Comparison of ENCODE assay signal across 8 cellular contexts in genomic region chr4:8158710-8159521, GRCh38. TPM values are rescaled to one million over a fixed set of nuclear protein-coding genes. Genes with fewer than 3 reads are reported as not detected.
A peak's percentile ranks its signal among the peaks of the same experiment; 100 is the strongest.
DNase-seq lines count a peak whose midpoint lies in the region; ATAC-seq lines count a peak whose summit lies in the region.

Gene ABLIM2 (minus strand): TSS chr4:8158813. CDS start chr4:8158689, 124 bp downstream.

- peak; percentile 95 for ATAC-seq in GM19328 (IDR thresholded peaks at IDR 0.05; ENCODE audit: unreplicated experiment)
- ATAC-seq in HG03469 (IDR thresholded peaks at IDR 0.05; ENCODE audit: unreplicated experiment): peak; percentile 95
- ATAC-seq in left lobe of liver: peak; percentile 98

- DNase-seq in NCI-H526 (lab: John Stamatoyannopoulos, UW): peak; percentile 92 to 98
- DNase-seq in activated CD4-positive, alpha-beta T cell treated with anti-CD3 and anti-CD28 coated beads, Interleukin-2, amount 10 ng/mL, durations not matched to agents 7 days and 5 days: peak; percentile 98
- DNase-seq in dedifferentiated amniotic fluid mesenchymal stem cell (ENCODE audit: extremely low spot score): peak; percentile 92
- DNase-seq in left lobe of liver (ENCODE audit: low spot score): peak; percentile 99
- peak; percentile 98 to 99 for DNase-seq in stimulated activated CD4-positive, alpha-beta T cell treated with anti-CD3 and anti-CD28 coated beads, Interleukin-2, amount 100 ng/mL, for 24 hours

- no peaks in the 10 kb centered on the region for H3K9me3 ChIP-seq in BLaER1

- peaks cover 11% of the 10 kb centered on the region for H3K4me1 Mint-ChIP-seq in activated CD4-positive, alpha-beta T cell treated with anti-CD3 and anti-CD28 coated beads, Interleukin-2, amount 10 ng/mL, durations not matched to agents 7 days and 5 days

- peaks cover 15% of the 10 kb centered on the region for H3K27me3 Mint-ChIP-seq in activated CD4-positive, alpha-beta T cell treated with anti-CD3 and anti-CD28 coated beads, Interleukin-2, amount 10 ng/mL, durations not matched to agents 7 days and 5 days

- POLR2A ChIA-PET in activated CD4-positive, alpha-beta T cell treated with anti-CD3 and anti-CD28 coated beads, Interleukin-2, amount 10 ng/mL, durations not matched to agents 7 days and 5 days (lab: Charles Lee): interaction anchor here (0.6 kb wide), 1 partner anchor 18 kb away, joined by 3 read pairs; no protein-coding TSS in a partner anchor

- H4K20me1 ChIP-seq in BLaER1: peaks cover 14% of the 10 kb centered on the region

- CTCF ChIA-PET in activated CD4-positive, alpha-beta T cell treated with anti-CD3 and anti-CD28 coated beads, Interleukin-2, amount 10 ng/mL, durations not matched to agents 7 days and 5 days (lab: Charles Lee): interaction anchor here (0.6 to 2.1 kb wide), 6 partner anchors 8 to 19 kb away, joined by 3 to 6 read pairs (median 3); no protein-coding TSS in a partner anchor

- peak within 1 kb of the TSS; percentile 81 for H3K27ac Mint-ChIP-seq in activated CD4-positive, alpha-beta T cell treated with anti-CD3 and anti-CD28 coated beads, Interleukin-2, amount 10 ng/mL, durations not matched to agents 7 days and 5 days

- H3K36me3 ChIP-seq in BLaER1: no peaks in the 10 kb centered on the region

- peaks cover 40% of the 10 kb centered on the region for H3K27me3 ChIP-seq in BLaER1

- H3K9ac ChIP-seq in BLaER1: peak within 1 kb of the TSS; percentile 75

- H3K36me3 Mint-ChIP-seq in activated CD4-positive, alpha-beta T cell treated with anti-CD3 and anti-CD28 coated beads, Interleukin-2, amount 10 ng/mL, durations not matched to agents 7 days and 5 days (ENCODE audit: low read depth): peaks cover 3% of the 10 kb centered on the region

- H3K4me3 Mint-ChIP-seq in activated CD4-positive, alpha-beta T cell treated with anti-CD3 and anti-CD28 coated beads, Interleukin-2, amount 10 ng/mL, durations not matched to agents 7 days and 5 days: peak within 1 kb of the TSS; percentile 88

- peak within 1 kb of the TSS; percentile 100 for H3K4me2 ChIP-seq in BLaER1

- peaks cover 64% of the 10 kb centered on the region for H3K4me1 ChIP-seq in BLaER1

- peak within 1 kb of the TSS; percentile 75 for H3K4me3 ChIP-seq in BLaER1

- peak within 1 kb of the TSS; percentile 74 for H3K27ac ChIP-seq in BLaER1

- H3K9me3 Mint-ChIP-seq in activated CD4-positive, alpha-beta T cell treated with anti-CD3 and anti-CD28 coated beads, Interleukin-2, amount 10 ng/mL, durations not matched to agents 7 days and 5 days: no peaks in the 10 kb centered on the region

RNA-seq across cellular contexts. Expression of gene ABLIM2, which starts in this region (rescaled TPM):
- total RNA-seq in activated CD4-positive, alpha-beta T cell treated with anti-CD3 and anti-CD28 coated beads, Interleukin-2, amount 10 ng/mL, durations not matched to agents 7 days and 5 days: under 1 TPM; 0.30 to 0.79 TPM
- 3.6 TPM for total RNA-seq in left lobe of liver

Comparison
In these comparisons a context has a peak if more than half of its experiments do, and no peak if none do; other contexts are left out.
1. Peak in every context shown above with its lines: DNase-seq, ATAC-seq, H3K4me3 ChIP-seq and H3K27ac ChIP-seq.
2. Peak in DNase-seq in activated CD4-positive, alpha-beta T cell treated with anti-CD3 and anti-CD28 coated beads, Interleukin-2, amount 10 ng/mL, durations not matched to agents 7 days and 5 days; RNA of the gene not detected or under 1 TPM.